10 cellular contexts compared by ENCODE assay signal in genomic region chr9:127557466-127557869, GRCh38. TPM values are rescaled to one million over a fixed set of nuclear protein-coding genes. Genes with fewer than 3 reads are reported as not detected.
DNase-seq lines count a peak whose midpoint lies in the region; ATAC-seq, FAIRE-seq and TF ChIP-seq lines count a peak whose summit lies in the region.
"Had no signal": no experiment of that assay in that cellular context is flagged by ENCODE, and none has a peak within 500 bp of the region (broad histone marks: within the 10 kb centered on the region; RNA-seq: fewer than 3 reads in every experiment).

No MANE protein-coding gene starts in this region.

- peak overlapping the region; percentile 52 for H3K27ac ChIP-seq in astrocyte (ENCODE audit: low read depth, low read length)
- peak overlapping the region; percentile 80 to 90 for H3K27ac ChIP-seq in left lung
- H3K27ac ChIP-seq in vagina, result peak overlapping the region; percentile 97

- no peak overlapping the region for H3K4me3 Mint-ChIP-seq in stimulated activated naive CD8-positive, alpha-beta T cell treated with anti-CD3 and anti-CD28 coated beads, Interleukin-15, Interleukin-2, amounts not matched to agents 100 ng/mL and 50 ng/mL, for 24 hours
- no peak overlapping the region for H3K4me3 Mint-ChIP-seq in astrocyte (ENCODE audit: unreplicated experiment)

- H3K9me3 ChIP-seq in astrocyte (ENCODE audit: insufficient read depth, low read depth, low read length) (no peaks in the 10 kb centered on the region), left lung (no peaks in the 10 kb centered on the region), vagina (no peaks in the 10 kb centered on the region)

- peak overlapping the region; percentile 76 for H3K27ac Mint-ChIP-seq in stimulated activated naive CD8-positive, alpha-beta T cell treated with anti-CD3 and anti-CD28 coated beads, Interleukin-15, Interleukin-2, amounts not matched to agents 100 ng/mL and 50 ng/mL, for 24 hours
- H3K27ac Mint-ChIP-seq in astrocyte (ENCODE audit: unreplicated experiment), result no peak overlapping the region

- no peaks in the 10 kb centered on the region for H3K36me3 Mint-ChIP-seq in stimulated activated naive CD8-positive, alpha-beta T cell treated with anti-CD3 and anti-CD28 coated beads, Interleukin-15, Interleukin-2, amounts not matched to agents 100 ng/mL and 50 ng/mL, for 24 hours (ENCODE audit: low read depth)
- peaks cover 23% of the 10 kb centered on the region for H3K36me3 Mint-ChIP-seq in astrocyte (ENCODE audit: low read depth, unreplicated experiment)
- H3K36me3 Mint-ChIP-seq: naive B cell had no signal

- H3K4me3 ChIP-seq in astrocyte (ENCODE audit: insufficient read depth, low read depth, low read length) (peak overlapping the region; percentile 8), left lung (no peak overlapping the region), vagina (peak overlapping the region; percentile 3 to 11)

- peaks cover 83% of the 10 kb centered on the region for H4K20me1 ChIP-seq in astrocyte (ENCODE audit: insufficient read depth, low read length)

- DNase-seq in stimulated activated naive CD8-positive, alpha-beta T cell treated with anti-CD3 and anti-CD28 coated beads, Interleukin-15, Interleukin-2, amounts not matched to agents 100 U/mL and 50 U/mL, for 24 hours, result no peak
- DNase-seq in astrocyte (ENCODE audit: low read depth) (no peak), left lung (no peak), vagina (ENCODE audit: extremely low spot score in 2 of 2) (no peak), GM13976 (ENCODE audit: low spot score) (no peak)
- DNase-seq: naive B cell had no signal

- H3K4me1 Mint-ChIP-seq in stimulated activated naive CD8-positive, alpha-beta T cell treated with anti-CD3 and anti-CD28 coated beads, Interleukin-15, Interleukin-2, amounts not matched to agents 100 ng/mL and 50 ng/mL, for 24 hours (ENCODE audit: low read depth), result peaks cover 62% of the 10 kb centered on the region
- peaks cover 71% of the 10 kb centered on the region for H3K4me1 Mint-ChIP-seq in astrocyte (ENCODE audit: low read depth, unreplicated experiment)

- in situ Hi-C loops in GM13976 (cut with MboI; ENCODE audit: low sequenced_read_pairs, unreplicated experiment), result no loop called here

- H3K4me1 ChIP-seq in astrocyte (ENCODE audit: insufficient read depth, low read length) (peaks cover 74% of the 10 kb centered on the region), left lung (peaks cover 64 to 97% of the 10 kb centered on the region in 2 donors), vagina (peaks cover 91% of the 10 kb centered on the region)

- TF ChIP-seq CTCF in astrocyte (IDR thresholded peaks at IDR 0.05; ENCODE audit: insufficient read depth, low read depth, low read length) (no peak), left lung (IDR thresholded peaks at IDR 0.05) (no peak), vagina (IDR thresholded peaks at IDR 0.05) (no peak), GM13976 (IDR thresholded peaks at IDR 0.05; ENCODE audit: borderline replicate concordance, control extremely low read depth, extremely low read depth, insufficient read depth, missing control alignments) (no peak)

- H3K79me2 ChIP-seq in astrocyte (ENCODE audit: insufficient read depth, low read length), result peaks cover 96% of the 10 kb centered on the region

- peak overlapping the region; percentile 47 for H3K9ac ChIP-seq in astrocyte (ENCODE audit: low read length)

- no peaks in the 10 kb centered on the region for H3K27me3 Mint-ChIP-seq in stimulated activated naive CD8-positive, alpha-beta T cell treated with anti-CD3 and anti-CD28 coated beads, Interleukin-15, Interleukin-2, amounts not matched to agents 100 ng/mL and 50 ng/mL, for 24 hours
- no peaks in the 10 kb centered on the region for H3K27me3 Mint-ChIP-seq in astrocyte (ENCODE audit: low read depth, unreplicated experiment)

- H2AFZ ChIP-seq in astrocyte (ENCODE audit: low read depth, low read length), result no peak overlapping the region

- FAIRE-seq in astrocyte (lab: Jason Lieb, UNC), result no peak
- FAIRE-seq: TTC549 had no signal

- ATAC-seq in stimulated activated naive CD8-positive, alpha-beta T cell treated with anti-CD3 and anti-CD28 coated beads, Interleukin-15, Interleukin-2, amounts not matched to agents 100 U/mL and 50 U/mL, for 24 hours, result no peak
- no peak for ATAC-seq in left lung
- ATAC-seq in HG02642 (IDR thresholded peaks at IDR 0.05; ENCODE audit: poor library complexity, unreplicated experiment), result no peak
- no peak for ATAC-seq in GM21360 (IDR thresholded peaks at IDR 0.05; ENCODE audit: unreplicated experiment)

- no peak for TF ChIP-seq POLR2A in vagina (IDR thresholded peaks at IDR 0.05)

- H3K27me3 ChIP-seq in astrocyte (ENCODE audit: insufficient read depth, low read length) (no peaks in the 10 kb centered on the region), left lung (no peaks in the 10 kb centered on the region), vagina (no peaks in the 10 kb centered on the region)

- H3K9me3 Mint-ChIP-seq in stimulated activated naive CD8-positive, alpha-beta T cell treated with anti-CD3 and anti-CD28 coated beads, Interleukin-15, Interleukin-2, amounts not matched to agents 100 ng/mL and 50 ng/mL, for 24 hours, result no peaks in the 10 kb centered on the region
- H3K9me3 Mint-ChIP-seq in astrocyte (ENCODE audit: unreplicated experiment), result peaks cover 2% of the 10 kb centered on the region
- H3K9me3 Mint-ChIP-seq: naive B cell had no signal

- peaks cover 11% of the 10 kb centered on the region for H3K36me3 ChIP-seq in astrocyte (ENCODE audit: insufficient read depth, low read length)
- peaks cover 0 to 29% of the 10 kb centered on the region in 2 donors for H3K36me3 ChIP-seq in left lung
- peaks cover 0 to 12% of the 10 kb centered on the region in 2 donors for H3K36me3 ChIP-seq in vagina

- intact Hi-C loops in left lung (cut with DNase I) (no loop called here), vagina (cut with DNase I) (no loop called here)

- H3K4me2 ChIP-seq in astrocyte (ENCODE audit: low read length), result peak overlapping the region; percentile 72

RNA-seq across cellular contexts. Expression of gene STXBP1, which starts 54.6 kb away (rescaled TPM):
- total RNA-seq in astrocyte (39.6 and 45.4 TPM in 2 replicates), left lung (10 to 100 TPM; 63.0 to 76.7 TPM), vagina (56.2 TPM)

Comparison
In these comparisons a context has a peak if more than half of its experiments do, and no peak if none do; other contexts are left out.
1. H3K4me3 ChIP-seq: peak in astrocyte (single experiment) and vagina (2 of 2); none in left lung (0 of 2).
2. Peak in every context shown above with its lines, with median percentiles within 50 percentile points of each other: H3K27ac ChIP-seq.